In genomic region chr2:159902722-159903121, GRCh38 we compare ENCODE assay signal across 15 cellular contexts. TPM values are rescaled to one million over a fixed set of nuclear protein-coding genes. Genes with fewer than 3 reads are reported as not detected.
A peak's percentile ranks its signal among the peaks of the same experiment; 100 is the strongest.
DNase-seq lines count a peak whose midpoint lies in the region; ATAC-seq, FAIRE-seq and TF ChIP-seq lines count a peak whose summit lies in the region.
"Had no signal": no experiment of that assay in that cellular context is flagged by ENCODE, and none has a peak within 500 bp of the region (broad histone marks: within the 10 kb centered on the region; RNA-seq: fewer than 3 reads in every experiment).

No MANE protein-coding gene starts in this region.

- in situ Hi-C loops in GM13976 (cut with MboI; ENCODE audit: low sequenced_read_pairs, unreplicated experiment): no loop called here

- peaks cover 41 to 70% (median 55%) of the 10 kb centered on the region in 3 donors for H3K4me1 Mint-ChIP-seq in CD8-positive, alpha-beta memory T cell
- H3K4me1 Mint-ChIP-seq in effector memory CD8-positive, alpha-beta T cell (ENCODE audit: low read depth in 2 of 2): peaks cover 27 to 34% of the 10 kb centered on the region in 2 donors

- H3K27me3 Mint-ChIP-seq in CD8-positive, alpha-beta memory T cell: no peaks in the 10 kb centered on the region
- no peaks in the 10 kb centered on the region for H3K27me3 Mint-ChIP-seq in effector memory CD8-positive, alpha-beta T cell

- H3K27me3 ChIP-seq in CD8-positive, alpha-beta memory T cell (ENCODE audit: insufficient read depth, low read length, poor library complexity, severe bottlenecking): no peaks in the 10 kb centered on the region

- H3K27ac ChIP-seq in CD8-positive, alpha-beta memory T cell (ENCODE audit: low read depth, low read length): no peak overlapping the region
- H3K27ac ChIP-seq: epithelial cell of prostate had no signal

- FAIRE-seq in GM12892 (lab: Jason Lieb, UNC): peak; percentile 75

- H3K9me3 Mint-ChIP-seq in CD8-positive, alpha-beta memory T cell: no peaks in the 10 kb centered on the region
- H3K9me3 Mint-ChIP-seq in effector memory CD8-positive, alpha-beta T cell: no peaks in the 10 kb centered on the region

- no peak for DNase-seq in CD8-positive, alpha-beta memory T cell
- DNase-seq in GM12892 (ENCODE audit: insufficient read length) (no peak), NCI-H69 (lab: John Stamatoyannopoulos, UW) (peak; percentile 92), DMS53 treated with DMSO at 0.1 percent for 48 hours (lab: John Stamatoyannopoulos, UW; ENCODE audit: unreplicated experiment) (no peak), GM13976 (ENCODE audit: low spot score) (no peak), OCI-M2 (lab: John Stamatoyannopoulos, UW; ENCODE audit: unreplicated experiment) (no peak)
- DNase-seq in effector memory CD8-positive, alpha-beta T cell: no peak
- DNase-seq: activated CD4-positive, CD25-positive, alpha-beta regulatory T cell; amniotic stem cell; DMS153; GOT3; NCI-H226; SIG-M5 had no signal

- no peaks in the 10 kb centered on the region for H3K9me3 ChIP-seq in CD8-positive, alpha-beta memory T cell (ENCODE audit: low read length)

- H3K4me3 ChIP-seq in CD8-positive, alpha-beta memory T cell (ENCODE audit: low read length): peak overlapping the region; percentile 94

- peak overlapping the region; percentile 60 to 100 (median 98) for H3K27ac Mint-ChIP-seq in CD8-positive, alpha-beta memory T cell
- peak overlapping the region in 1 of 2 donors; percentile 97 for H3K27ac Mint-ChIP-seq in effector memory CD8-positive, alpha-beta T cell

- CTCF ChIA-PET in CD8-positive, alpha-beta memory T cell (lab: Charles Lee): no interaction called here

- peaks cover 0 to 43% (median 7%) of the 10 kb centered on the region in 3 donors for H3K36me3 Mint-ChIP-seq in CD8-positive, alpha-beta memory T cell
- peaks cover 26% of the 10 kb centered on the region for H3K36me3 Mint-ChIP-seq in effector memory CD8-positive, alpha-beta T cell (ENCODE audit: insufficient read depth)

- no peak for ATAC-seq in effector memory CD8-positive, alpha-beta T cell (replicated peaks)
- no peak for ATAC-seq in HG02840 (IDR thresholded peaks at IDR 0.05; ENCODE audit: low FRiP score, unreplicated experiment)

- POLR2A ChIA-PET in CD8-positive, alpha-beta memory T cell (lab: Charles Lee): no interaction called here

- no peak for TF ChIP-seq CTCF in GM13976 (IDR thresholded peaks at IDR 0.05; ENCODE audit: borderline replicate concordance, control extremely low read depth, extremely low read depth, insufficient read depth, missing control alignments)

- H3K36me3 ChIP-seq in CD8-positive, alpha-beta memory T cell (ENCODE audit: insufficient read depth, low read length): peaks cover 8% of the 10 kb centered on the region

- peak; percentile 59 for TF ChIP-seq POLR2A in GM12892 (IDR thresholded peaks at IDR 0.05; ENCODE audit: low read depth, low read length)

- peaks cover 21% of the 10 kb centered on the region for H3K4me1 ChIP-seq in CD8-positive, alpha-beta memory T cell (ENCODE audit: insufficient read depth, low read length)

- peak overlapping the region; percentile 95 to 100 (median 99) for H3K4me3 Mint-ChIP-seq in CD8-positive, alpha-beta memory T cell
- peak overlapping the region; percentile 97 to 98 for H3K4me3 Mint-ChIP-seq in effector memory CD8-positive, alpha-beta T cell

RNA-seq across cellular contexts. Expression of gene LY75, which starts 1.8 kb away (rescaled TPM):
- total RNA-seq in CD8-positive, alpha-beta memory T cell: 10 to 100 TPM; 41.1 to 43.4 TPM
- polyA plus RNA-seq in CD8-positive, alpha-beta memory T cell: 48.1 TPM
- polyA plus RNA-seq in GM12892 (2012; ENCODE audit: missing spikeins): 105 TPM
